12 cellular contexts compared by ENCODE assay signal in genomic region chr2:189506514-189506976, GRCh38.
DNase-seq lines count a peak whose midpoint lies in the region; ATAC-seq and TF ChIP-seq lines count a peak whose summit lies in the region.
"Had no signal": no experiment of that assay in that cellular context is flagged by ENCODE, and none has a peak within 500 bp of the region (broad histone marks: within the 10 kb centered on the region; RNA-seq: fewer than 3 reads in every experiment).

No MANE protein-coding gene starts in this region.

- no peaks in the 10 kb centered on the region for H3K4me1 ChIP-seq in mammary epithelial cell (ENCODE audit: insufficient read depth, low read length)
- H3K4me1 ChIP-seq in foreskin keratinocyte = peaks cover 3% of the 10 kb centered on the region

- no peak overlapping the region for H3K4me3 Mint-ChIP-seq in MCF 10A (ENCODE audit: unreplicated experiment)
- H3K4me3 Mint-ChIP-seq: activated naive CD8-positive, alpha-beta T cell treated with anti-CD3 and anti-CD28 coated beads, Interleukin-2, amount 10 ng/mL, durations not matched to agents 7 days and 5 days; WTC11 had no signal

- H3K9me3 Mint-ChIP-seq in MCF 10A (ENCODE audit: unreplicated experiment) = peaks cover 6% of the 10 kb centered on the region

- H3K27ac ChIP-seq in mammary epithelial cell (ENCODE audit: insufficient read depth, low read depth, low read length) = no peak overlapping the region
- no peak overlapping the region for H3K27ac ChIP-seq in foreskin keratinocyte
- H3K27ac ChIP-seq: neutrophil, tibial nerve had no signal

- WGBS in mammary epithelial cell (ENCODE audit: low coverage, missing lambda C conversion rate) = 76% methylated on average over 3 of the region's 3 CpGs

- BruUV-seq in mammary epithelial cell (replicated peaks; lab: Mats Ljungman, UMichigan) = no TSS peak
- no TSS peak for BruUV-seq in MCF 10A (replicated peaks; lab: Mats Ljungman, UMichigan)

- no peaks in the 10 kb centered on the region for H4K20me1 ChIP-seq in mammary epithelial cell (ENCODE audit: insufficient read depth, low read length)

- H3K79me2 ChIP-seq in mammary epithelial cell (ENCODE audit: insufficient read depth, low read length) = no peaks in the 10 kb centered on the region

- dilution Hi-C loops in mammary epithelial cell (cut with HindIII; ENCODE audit: low sequenced_read_pairs) = no loop called here

- no peak overlapping the region for H3K27ac Mint-ChIP-seq in MCF 10A (ENCODE audit: low read depth, unreplicated experiment)
- H3K27ac Mint-ChIP-seq: activated naive CD8-positive, alpha-beta T cell treated with anti-CD3 and anti-CD28 coated beads, Interleukin-2, amount 10 ng/mL, durations not matched to agents 7 days and 5 days; WTC11 had no signal

- no peaks in the 10 kb centered on the region for H3K36me3 ChIP-seq in mammary epithelial cell (ENCODE audit: insufficient read depth, low read length)
- H3K36me3 ChIP-seq: neutrophil, tibial nerve had no signal

- H3K4me2 ChIP-seq in mammary epithelial cell (ENCODE audit: insufficient read depth, low read depth, low read length) = no peak overlapping the region

- H3K36me3 Mint-ChIP-seq in MCF 10A (ENCODE audit: insufficient read depth, unreplicated experiment) = no peaks in the 10 kb centered on the region
- H3K36me3 Mint-ChIP-seq: activated naive CD8-positive, alpha-beta T cell treated with anti-CD3 and anti-CD28 coated beads, Interleukin-2, amount 10 ng/mL, durations not matched to agents 7 days and 5 days; WTC11 had no signal

- intact Hi-C loops in mammary epithelial cell (cut with micrococcal nuclease) (no loop called here), MCF 10A (cut with micrococcal nuclease) (no loop called here)

- POLR2A ChIA-PET in MCF 10A (lab: Yijun Ruan, JAX) = interaction anchor here (0.9 to 1.2 kb wide), 2 partner anchors 22 to 29 kb away, joined by 3 read pairs; no protein-coding TSS in a partner anchor

- no peak overlapping the region for H3K9ac ChIP-seq in mammary epithelial cell (ENCODE audit: insufficient read depth, low read length)

- no peaks in the 10 kb centered on the region for H3K27me3 ChIP-seq in mammary epithelial cell (ENCODE audit: insufficient read depth, low read length)
- H3K27me3 ChIP-seq in foreskin keratinocyte = no peaks in the 10 kb centered on the region
- H3K27me3 ChIP-seq: neutrophil, tibial nerve had no signal

- H3K27me3 Mint-ChIP-seq in MCF 10A (ENCODE audit: insufficient read depth, unreplicated experiment) = no peaks in the 10 kb centered on the region

- H3K4me1 Mint-ChIP-seq in MCF 10A (ENCODE audit: insufficient read depth, unreplicated experiment) = no peaks in the 10 kb centered on the region
- H3K4me1 Mint-ChIP-seq: WTC11 had no signal

- H2AFZ ChIP-seq in mammary epithelial cell (ENCODE audit: low read depth, low read length) = no peak overlapping the region

- TF ChIP-seq CTCF in mammary epithelial cell (conservative IDR thresholded peaks at IDR 0.05 in 1 of 2, IDR thresholded peaks at IDR 0.05 in 1 of 2; ENCODE audit: extremely low read depth in 1 of 2, insufficient read depth in 1 of 2, low read depth in 1 of 2, low read length in 2 of 2) = no peak
- no peak for TF ChIP-seq CTCF in MCF 10A (IDR thresholded peaks at IDR 0.05; ENCODE audit: unreplicated experiment)
- TF ChIP-seq CTCF in foreskin keratinocyte (conservative IDR thresholded peaks at IDR 0.05) = no peak

- CTCF ChIA-PET in mammary epithelial cell (lab: Charles Lee; ENCODE audit: low non-redundant PET) = no interaction called here
- CTCF ChIA-PET in MCF 10A (lab: Yijun Ruan, JAX) = no interaction called here

- ATAC-seq in foreskin keratinocyte = peak; percentile 74
- peak; percentile 98 for ATAC-seq in stimulated activated naive CD8-positive, alpha-beta T cell treated with anti-CD3 and anti-CD28 coated beads, Interleukin-15, Interleukin-2, amounts not matched to agents 100 U/mL and 50 U/mL, for 24 hours
- no peak for ATAC-seq in HG03097 (IDR thresholded peaks at IDR 0.05; ENCODE audit: low FRiP score, unreplicated experiment)
- ATAC-seq in GM21529 (IDR thresholded peaks at IDR 0.05; ENCODE audit: unreplicated experiment) = no peak
- ATAC-seq: WTC11 had no signal

- in situ Hi-C loops in mammary epithelial cell (cut with MboI; ENCODE audit: low sequenced_read_pairs in 2 of 2) = no loop called here

- H3K4me3 ChIP-seq in mammary epithelial cell (replicated peaks in 1 of 3; ENCODE audit: insufficient read depth in 1 of 3, low read depth in 2 of 3, low read length in 3 of 3) = no peak overlapping the region
- H3K4me3 ChIP-seq: tibial nerve had no signal

- peak; percentile 9 for DNase-seq in mammary epithelial cell
- DNase-seq in MCF 10A (ENCODE audit: unreplicated experiment) = no peak
- DNase-seq in SIG-M5 treated with dmso at 0.1 percent for 504 hours (lab: John Stamatoyannopoulos, UW; ENCODE audit: unreplicated experiment) = peak; percentile 80
- peak in 1 of 2 donors; percentile 56 for DNase-seq in foreskin keratinocyte
- DNase-seq in stimulated activated naive CD8-positive, alpha-beta T cell treated with anti-CD3 and anti-CD28 coated beads, Interleukin-15, Interleukin-2, amounts not matched to agents 100 U/mL and 50 U/mL, for 24 hours = no peak
- DNase-seq in NCI-H2171 (lab: John Stamatoyannopoulos, UW) = no peak
- DNase-seq: activated naive CD8-positive, alpha-beta T cell treated with anti-CD3 and anti-CD28 coated beads, Interleukin-2, amount 10 ng/mL, durations not matched to agents 7 days and 5 days had no signal

- H3K9me3 ChIP-seq in mammary epithelial cell (replicated peaks; ENCODE audit: insufficient read depth, low read length) = no peaks in the 10 kb centered on the region
- H3K9me3 ChIP-seq: neutrophil had no signal

Comparison
In these comparisons a context has a peak if more than half of its experiments do, and no peak if none do; other contexts are left out.
1. DNase-seq: peak in mammary epithelial cell (single experiment) and SIG-M5 treated with dmso at 0.1 percent for 504 hours (single experiment); none in MCF 10A (single experiment), stimulated activated naive CD8-positive, alpha-beta T cell treated with anti-CD3 and anti-CD28 coated beads, Interleukin-15, Interleukin-2, amounts not matched to agents 100 U/mL and 50 U/mL, for 24 hours (single experiment) and NCI-H2171 (single experiment).
2. ATAC-seq: peak in foreskin keratinocyte (single experiment) and stimulated activated naive CD8-positive, alpha-beta T cell treated with anti-CD3 and anti-CD28 coated beads, Interleukin-15, Interleukin-2, amounts not matched to agents 100 U/mL and 50 U/mL, for 24 hours (single experiment); none in HG03097 (single experiment) and GM21529 (single experiment).